ENCODE assay signal across 1 cellular context in the genomic region with DNA sequence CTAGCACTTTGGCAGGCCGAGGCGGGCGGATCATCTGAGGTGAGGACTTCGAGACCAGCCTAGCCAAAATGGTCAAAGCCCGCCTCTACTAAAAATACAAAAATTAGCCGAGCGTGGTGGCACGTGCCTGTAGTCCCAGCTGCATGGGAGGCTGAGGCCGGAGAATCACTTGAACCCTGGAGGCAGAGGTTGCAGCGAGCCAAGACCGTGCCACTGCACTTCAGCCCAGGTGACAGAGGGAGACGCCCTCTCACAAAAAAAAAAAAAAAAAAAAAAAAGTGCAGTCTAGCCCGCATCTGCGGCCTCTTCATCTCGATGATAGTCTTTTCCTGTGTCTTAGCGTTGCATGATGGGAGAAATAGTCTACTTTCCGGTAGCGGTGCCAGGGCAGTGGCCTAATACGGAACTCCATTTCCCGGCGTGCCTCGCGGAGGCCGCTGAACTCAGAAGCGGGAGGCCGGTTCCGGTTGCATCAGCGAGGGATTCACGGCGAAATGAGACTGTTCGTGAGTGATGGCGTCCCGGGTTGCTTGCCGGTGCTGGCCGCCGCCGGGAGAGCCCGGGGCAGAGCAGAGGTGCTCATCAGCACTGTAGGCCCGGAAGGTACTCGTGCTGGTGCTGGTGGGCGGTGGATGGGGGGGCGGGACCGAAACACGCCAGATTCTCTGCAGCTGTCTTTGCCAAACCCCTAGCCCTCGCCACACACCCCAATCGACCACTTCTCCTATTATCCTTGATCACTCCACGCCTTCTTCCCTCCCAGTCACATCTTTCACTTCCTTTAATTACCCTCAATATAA.
TF ChIP-seq lines count a peak whose summit lies in the region.

A gene (plus strand): TSS at position 472 of the 800 bp plus-strand sequence. CDS start 23 bp downstream, at position 495.

TF ChIP-seq in HepG2, 621 proteins besides CTCF, POLR2A, EP300 and RAD21 (continued from another document and continues in another):
- TF ChIP-seq, protein P1, sequence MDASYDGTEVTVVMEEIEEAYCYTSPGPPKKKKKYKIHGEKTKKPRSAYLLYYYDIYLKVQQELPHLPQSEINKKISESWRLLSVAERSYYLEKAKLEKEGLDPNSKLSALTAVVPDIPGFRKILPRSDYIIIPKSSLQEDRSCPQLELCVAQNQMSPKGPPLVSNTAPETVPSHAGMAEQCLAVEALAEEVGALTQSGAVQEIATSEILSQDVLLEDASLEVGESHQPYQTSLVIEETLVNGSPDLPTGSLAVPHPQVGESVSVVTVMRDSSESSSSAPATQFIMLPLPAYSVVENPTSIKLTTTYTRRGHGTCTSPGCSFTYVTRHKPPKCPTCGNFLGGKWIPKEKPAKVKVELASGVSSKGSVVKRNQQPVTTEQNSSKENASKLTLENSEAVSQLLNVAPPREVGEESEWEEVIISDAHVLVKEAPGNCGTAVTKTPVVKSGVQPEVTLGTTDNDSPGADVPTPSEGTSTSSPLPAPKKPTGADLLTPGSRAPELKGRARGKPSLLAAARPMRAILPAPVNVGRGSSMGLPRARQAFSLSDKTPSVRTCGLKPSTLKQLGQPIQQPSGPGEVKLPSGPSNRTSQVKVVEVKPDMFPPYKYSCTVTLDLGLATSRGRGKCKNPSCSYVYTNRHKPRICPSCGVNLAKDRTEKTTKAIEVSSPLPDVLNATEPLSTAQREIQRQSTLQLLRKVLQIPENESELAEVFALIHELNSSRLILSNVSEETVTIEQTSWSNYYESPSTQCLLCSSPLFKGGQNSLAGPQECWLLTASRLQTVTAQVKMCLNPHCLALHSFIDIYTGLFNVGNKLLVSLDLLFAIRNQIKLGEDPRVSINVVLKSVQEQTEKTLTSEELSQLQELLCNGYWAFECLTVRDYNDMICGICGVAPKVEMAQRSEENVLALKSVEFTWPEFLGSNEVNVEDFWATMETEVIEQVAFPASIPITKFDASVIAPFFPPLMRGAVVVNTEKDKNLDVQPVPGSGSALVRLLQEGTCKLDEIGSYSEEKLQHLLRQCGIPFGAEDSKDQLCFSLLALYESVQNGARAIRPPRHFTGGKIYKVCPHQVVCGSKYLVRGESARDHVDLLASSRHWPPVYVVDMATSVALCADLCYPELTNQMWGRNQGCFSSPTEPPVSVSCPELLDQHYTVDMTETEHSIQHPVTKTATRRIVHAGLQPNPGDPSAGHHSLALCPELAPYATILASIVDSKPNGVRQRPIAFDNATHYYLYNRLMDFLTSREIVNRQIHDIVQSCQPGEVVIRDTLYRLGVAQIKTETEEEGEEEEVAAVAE (CRISPR knock-in tag; IDR thresholded peaks at IDR 0.05; ENCODE audit: borderline replicate concordance): no peak
- no peak for TF ChIP-seq HNF4G (IDR thresholded peaks at IDR 0.05; ENCODE audit: borderline replicate concordance, low read depth, low read length)
- TF ChIP-seq HNF4G (CRISPR knock-in tag; IDR thresholded peaks at IDR 0.05; ENCODE audit: borderline replicate concordance, low read depth): no peak
- TF ChIP-seq ZNF224 (CRISPR knock-in tag; IDR thresholded peaks at IDR 0.05): peak; percentile 81
- TF ChIP-seq ZNF816 (CRISPR knock-in tag; IDR thresholded peaks at IDR 0.05; ENCODE audit: borderline replicate concordance): no peak
- no peak for TF ChIP-seq TP53 (CRISPR knock-in tag; conservative IDR thresholded peaks at IDR 0.05)
- TF ChIP-seq ZIK1 (CRISPR knock-in tag; IDR thresholded peaks at IDR 0.05; ENCODE audit: borderline replicate concordance, low read depth): no peak
- TF ChIP-seq ONECUT2 (CRISPR knock-in tag; IDR thresholded peaks at IDR 0.05): no peak
- TF ChIP-seq KLF6 (CRISPR knock-in tag; IDR thresholded peaks at IDR 0.05): 0 out of 2 replicates have a peak, but pooled peaks have one; percentile 34
- TF ChIP-seq, protein P2, sequence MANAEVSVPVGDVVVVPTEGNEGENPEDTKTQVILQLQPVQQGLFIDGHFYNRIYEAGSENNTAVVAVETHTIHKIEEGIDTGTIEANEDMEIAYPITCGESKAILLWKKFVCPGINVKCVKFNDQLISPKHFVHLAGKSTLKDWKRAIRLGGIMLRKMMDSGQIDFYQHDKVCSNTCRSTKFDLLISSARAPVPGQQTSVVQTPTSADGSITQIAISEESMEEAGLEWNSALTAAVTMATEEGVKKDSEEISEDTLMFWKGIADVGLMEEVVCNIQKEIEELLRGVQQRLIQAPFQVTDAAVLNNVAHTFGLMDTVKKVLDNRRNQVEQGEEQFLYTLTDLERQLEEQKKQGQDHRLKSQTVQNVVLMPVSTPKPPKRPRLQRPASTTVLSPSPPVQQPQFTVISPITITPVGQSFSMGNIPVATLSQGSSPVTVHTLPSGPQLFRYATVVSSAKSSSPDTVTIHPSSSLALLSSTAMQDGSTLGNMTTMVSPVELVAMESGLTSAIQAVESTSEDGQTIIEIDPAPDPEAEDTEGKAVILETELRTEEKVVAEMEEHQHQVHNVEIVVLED (CRISPR knock-in tag; IDR thresholded peaks at IDR 0.05; ENCODE audit: borderline replicate concordance): peak; percentile 79
- TF ChIP-seq, protein P3, sequence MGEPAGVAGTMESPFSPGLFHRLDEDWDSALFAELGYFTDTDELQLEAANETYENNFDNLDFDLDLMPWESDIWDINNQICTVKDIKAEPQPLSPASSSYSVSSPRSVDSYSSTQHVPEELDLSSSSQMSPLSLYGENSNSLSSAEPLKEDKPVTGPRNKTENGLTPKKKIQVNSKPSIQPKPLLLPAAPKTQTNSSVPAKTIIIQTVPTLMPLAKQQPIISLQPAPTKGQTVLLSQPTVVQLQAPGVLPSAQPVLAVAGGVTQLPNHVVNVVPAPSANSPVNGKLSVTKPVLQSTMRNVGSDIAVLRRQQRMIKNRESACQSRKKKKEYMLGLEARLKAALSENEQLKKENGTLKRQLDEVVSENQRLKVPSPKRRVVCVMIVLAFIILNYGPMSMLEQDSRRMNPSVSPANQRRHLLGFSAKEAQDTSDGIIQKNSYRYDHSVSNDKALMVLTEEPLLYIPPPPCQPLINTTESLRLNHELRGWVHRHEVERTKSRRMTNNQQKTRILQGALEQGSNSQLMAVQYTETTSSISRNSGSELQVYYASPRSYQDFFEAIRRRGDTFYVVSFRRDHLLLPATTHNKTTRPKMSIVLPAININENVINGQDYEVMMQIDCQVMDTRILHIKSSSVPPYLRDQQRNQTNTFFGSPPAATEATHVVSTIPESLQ (CRISPR knock-in tag; conservative IDR thresholded peaks at IDR 0.05): no peak
- TF ChIP-seq, protein P4, sequence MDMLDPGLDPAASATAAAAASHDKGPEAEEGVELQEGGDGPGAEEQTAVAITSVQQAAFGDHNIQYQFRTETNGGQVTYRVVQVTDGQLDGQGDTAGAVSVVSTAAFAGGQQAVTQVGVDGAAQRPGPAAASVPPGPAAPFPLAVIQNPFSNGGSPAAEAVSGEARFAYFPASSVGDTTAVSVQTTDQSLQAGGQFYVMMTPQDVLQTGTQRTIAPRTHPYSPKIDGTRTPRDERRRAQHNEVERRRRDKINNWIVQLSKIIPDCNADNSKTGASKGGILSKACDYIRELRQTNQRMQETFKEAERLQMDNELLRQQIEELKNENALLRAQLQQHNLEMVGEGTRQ (IDR thresholded peaks at IDR 0.05; ENCODE audit: low read depth, low read length): no peak
- TF ChIP-seq, protein P4 (CRISPR knock-in tag; IDR thresholded peaks at IDR 0.05; ENCODE audit: borderline replicate concordance): no peak
- no peak for TF ChIP-seq MTF2 (CRISPR knock-in tag; IDR thresholded peaks at IDR 0.05; ENCODE audit: borderline replicate concordance)
- no peak for TF ChIP-seq SYNCRIP (IDR thresholded peaks at IDR 0.05; ENCODE audit: insufficient read depth, low read depth, low read length)
- TF ChIP-seq MTA1 (CRISPR knock-in tag; IDR thresholded peaks at IDR 0.05; ENCODE audit: borderline replicate concordance): no peak
- no peak for TF ChIP-seq PCBP2 (optimal IDR thresholded peaks at IDR 0.05; ENCODE audit: low read depth, low read length, poor library complexity, severe bottlenecking)
- TF ChIP-seq ZNF703 (CRISPR knock-in tag; IDR thresholded peaks at IDR 0.05; ENCODE audit: borderline replicate concordance): no peak
- TF ChIP-seq MED13 (CRISPR knock-in tag; IDR thresholded peaks at IDR 0.05): no peak
- TF ChIP-seq, protein P5, sequence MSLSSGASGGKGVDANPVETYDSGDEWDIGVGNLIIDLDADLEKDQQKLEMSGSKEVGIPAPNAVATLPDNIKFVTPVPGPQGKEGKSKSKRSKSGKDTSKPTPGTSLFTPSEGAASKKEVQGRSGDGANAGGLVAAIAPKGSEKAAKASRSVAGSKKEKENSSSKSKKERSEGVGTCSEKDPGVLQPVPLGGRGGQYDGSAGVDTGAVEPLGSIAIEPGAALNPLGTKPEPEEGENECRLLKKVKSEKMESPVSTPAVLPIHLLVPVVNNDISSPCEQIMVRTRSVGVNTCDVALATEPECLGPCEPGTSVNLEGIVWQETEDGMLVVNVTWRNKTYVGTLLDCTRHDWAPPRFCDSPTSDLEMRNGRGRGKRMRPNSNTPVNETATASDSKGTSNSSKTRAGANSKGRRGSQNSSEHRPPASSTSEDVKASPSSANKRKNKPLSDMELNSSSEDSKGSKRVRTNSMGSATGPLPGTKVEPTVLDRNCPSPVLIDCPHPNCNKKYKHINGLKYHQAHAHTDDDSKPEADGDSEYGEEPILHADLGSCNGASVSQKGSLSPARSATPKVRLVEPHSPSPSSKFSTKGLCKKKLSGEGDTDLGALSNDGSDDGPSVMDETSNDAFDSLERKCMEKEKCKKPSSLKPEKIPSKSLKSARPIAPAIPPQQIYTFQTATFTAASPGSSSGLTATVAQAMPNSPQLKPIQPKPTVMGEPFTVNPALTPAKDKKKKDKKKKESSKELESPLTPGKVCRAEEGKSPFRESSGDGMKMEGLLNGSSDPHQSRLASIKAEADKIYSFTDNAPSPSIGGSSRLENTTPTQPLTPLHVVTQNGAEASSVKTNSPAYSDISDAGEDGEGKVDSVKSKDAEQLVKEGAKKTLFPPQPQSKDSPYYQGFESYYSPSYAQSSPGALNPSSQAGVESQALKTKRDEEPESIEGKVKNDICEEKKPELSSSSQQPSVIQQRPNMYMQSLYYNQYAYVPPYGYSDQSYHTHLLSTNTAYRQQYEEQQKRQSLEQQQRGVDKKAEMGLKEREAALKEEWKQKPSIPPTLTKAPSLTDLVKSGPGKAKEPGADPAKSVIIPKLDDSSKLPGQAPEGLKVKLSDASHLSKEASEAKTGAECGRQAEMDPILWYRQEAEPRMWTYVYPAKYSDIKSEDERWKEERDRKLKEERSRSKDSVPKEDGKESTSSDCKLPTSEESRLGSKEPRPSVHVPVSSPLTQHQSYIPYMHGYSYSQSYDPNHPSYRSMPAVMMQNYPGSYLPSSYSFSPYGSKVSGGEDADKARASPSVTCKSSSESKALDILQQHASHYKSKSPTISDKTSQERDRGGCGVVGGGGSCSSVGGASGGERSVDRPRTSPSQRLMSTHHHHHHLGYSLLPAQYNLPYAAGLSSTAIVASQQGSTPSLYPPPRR (CRISPR knock-in tag; IDR thresholded peaks at IDR 0.05; ENCODE audit: borderline replicate concordance): no peak
- no peak for TF ChIP-seq ZNF570 (CRISPR knock-in tag; IDR thresholded peaks at IDR 0.05; ENCODE audit: borderline replicate concordance)
- TF ChIP-seq KMT2B (CRISPR knock-in tag; IDR thresholded peaks at IDR 0.05): peak; percentile 88
- no peak for TF ChIP-seq HHEX (CRISPR knock-in tag; IDR thresholded peaks at IDR 0.05)
- TF ChIP-seq FOXA3 (CRISPR knock-in tag; IDR thresholded peaks at IDR 0.05): no peak
- TF ChIP-seq ZNF333 (CRISPR knock-in tag; IDR thresholded peaks at IDR 0.05; ENCODE audit: borderline replicate concordance): no peak; the same call in 1 of the 2 replicates
- TF ChIP-seq ZNF501 (CRISPR knock-in tag; IDR thresholded peaks at IDR 0.05): peak; percentile 87
- no peak for TF ChIP-seq EHMT2 (IDR thresholded peaks at IDR 0.05; ENCODE audit: borderline replicate concordance, low read depth, low read length)
- TF ChIP-seq NR1H2 (CRISPR knock-in tag; IDR thresholded peaks at IDR 0.05; ENCODE audit: borderline replicate concordance, low read depth): 0 out of 2 replicates have a peak, but pooled peaks have one; percentile 20
- TF ChIP-seq, protein P6, sequence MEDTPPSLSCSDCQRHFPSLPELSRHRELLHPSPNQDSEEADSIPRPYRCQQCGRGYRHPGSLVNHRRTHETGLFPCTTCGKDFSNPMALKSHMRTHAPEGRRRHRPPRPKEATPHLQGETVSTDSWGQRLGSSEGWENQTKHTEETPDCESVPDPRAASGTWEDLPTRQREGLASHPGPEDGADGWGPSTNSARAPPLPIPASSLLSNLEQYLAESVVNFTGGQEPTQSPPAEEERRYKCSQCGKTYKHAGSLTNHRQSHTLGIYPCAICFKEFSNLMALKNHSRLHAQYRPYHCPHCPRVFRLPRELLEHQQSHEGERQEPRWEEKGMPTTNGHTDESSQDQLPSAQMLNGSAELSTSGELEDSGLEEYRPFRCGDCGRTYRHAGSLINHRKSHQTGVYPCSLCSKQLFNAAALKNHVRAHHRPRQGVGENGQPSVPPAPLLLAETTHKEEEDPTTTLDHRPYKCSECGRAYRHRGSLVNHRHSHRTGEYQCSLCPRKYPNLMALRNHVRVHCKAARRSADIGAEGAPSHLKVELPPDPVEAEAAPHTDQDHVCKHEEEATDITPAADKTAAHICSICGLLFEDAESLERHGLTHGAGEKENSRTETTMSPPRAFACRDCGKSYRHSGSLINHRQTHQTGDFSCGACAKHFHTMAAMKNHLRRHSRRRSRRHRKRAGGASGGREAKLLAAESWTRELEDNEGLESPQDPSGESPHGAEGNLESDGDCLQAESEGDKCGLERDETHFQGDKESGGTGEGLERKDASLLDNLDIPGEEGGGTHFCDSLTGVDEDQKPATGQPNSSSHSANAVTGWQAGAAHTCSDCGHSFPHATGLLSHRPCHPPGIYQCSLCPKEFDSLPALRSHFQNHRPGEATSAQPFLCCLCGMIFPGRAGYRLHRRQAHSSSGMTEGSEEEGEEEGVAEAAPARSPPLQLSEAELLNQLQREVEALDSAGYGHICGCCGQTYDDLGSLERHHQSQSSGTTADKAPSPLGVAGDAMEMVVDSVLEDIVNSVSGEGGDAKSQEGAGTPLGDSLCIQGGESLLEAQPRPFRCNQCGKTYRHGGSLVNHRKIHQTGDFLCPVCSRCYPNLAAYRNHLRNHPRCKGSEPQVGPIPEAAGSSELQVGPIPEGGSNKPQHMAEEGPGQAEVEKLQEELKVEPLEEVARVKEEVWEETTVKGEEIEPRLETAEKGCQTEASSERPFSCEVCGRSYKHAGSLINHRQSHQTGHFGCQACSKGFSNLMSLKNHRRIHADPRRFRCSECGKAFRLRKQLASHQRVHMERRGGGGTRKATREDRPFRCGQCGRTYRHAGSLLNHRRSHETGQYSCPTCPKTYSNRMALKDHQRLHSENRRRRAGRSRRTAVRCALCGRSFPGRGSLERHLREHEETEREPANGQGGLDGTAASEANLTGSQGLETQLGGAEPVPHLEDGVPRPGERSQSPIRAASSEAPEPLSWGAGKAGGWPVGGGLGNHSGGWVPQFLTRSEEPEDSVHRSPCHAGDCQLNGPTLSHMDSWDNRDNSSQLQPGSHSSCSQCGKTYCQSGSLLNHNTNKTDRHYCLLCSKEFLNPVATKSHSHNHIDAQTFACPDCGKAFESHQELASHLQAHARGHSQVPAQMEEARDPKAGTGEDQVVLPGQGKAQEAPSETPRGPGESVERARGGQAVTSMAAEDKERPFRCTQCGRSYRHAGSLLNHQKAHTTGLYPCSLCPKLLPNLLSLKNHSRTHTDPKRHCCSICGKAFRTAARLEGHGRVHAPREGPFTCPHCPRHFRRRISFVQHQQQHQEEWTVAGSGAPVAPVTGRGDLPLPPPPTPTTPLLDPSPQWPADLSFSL (CRISPR knock-in tag; IDR thresholded peaks at IDR 0.05): no peak
- TF ChIP-seq ZKSCAN1 (IDR thresholded peaks at IDR 0.05; ENCODE audit: low read length): no peak
- TF ChIP-seq PITX1 (CRISPR knock-in tag; IDR thresholded peaks at IDR 0.05): peak; percentile 68
- TF ChIP-seq NPAS2 (CRISPR knock-in tag; IDR thresholded peaks at IDR 0.05; ENCODE audit: borderline replicate concordance): no peak
- TF ChIP-seq ZNF615 (CRISPR knock-in tag; IDR thresholded peaks at IDR 0.05; ENCODE audit: borderline replicate concordance): no peak
